8 cellular contexts compared by ENCODE assay signal in the genomic region with DNA sequence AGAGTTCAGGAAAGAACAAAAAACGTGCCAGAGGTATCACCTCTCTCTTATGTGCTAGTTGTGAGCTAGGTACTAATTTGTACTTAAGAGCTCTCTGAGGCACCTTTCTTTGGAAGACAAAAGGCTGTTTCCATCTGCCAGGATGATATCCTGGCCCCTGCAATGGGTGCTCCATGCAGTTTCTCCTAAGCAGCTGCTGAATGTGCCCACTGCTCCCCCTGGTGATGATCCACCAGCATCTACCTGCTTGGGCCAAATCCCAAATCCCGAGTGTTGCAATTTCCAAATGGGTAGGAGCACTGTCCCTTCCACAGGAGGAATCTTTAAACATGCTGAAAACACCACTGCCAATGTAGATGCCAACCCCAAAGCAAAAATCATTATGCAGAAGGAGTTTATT.
DNase-seq lines count a peak whose midpoint lies in the region; ATAC-seq lines count a peak whose summit lies in the region.

No MANE protein-coding gene starts in this region.

- H3K4me3 Mint-ChIP-seq in immature natural killer cell, result no peak overlapping the region

- no peak overlapping the region for H3K27ac Mint-ChIP-seq in immature natural killer cell

- ATAC-seq in esophagus mucosa (peak; percentile 64), HG03045 (IDR thresholded peaks at IDR 0.05; ENCODE audit: unreplicated experiment) (no peak), HG02852 (IDR thresholded peaks at IDR 0.05; ENCODE audit: unreplicated experiment) (no peak)

- peaks cover 0 to 11% (median 3%) of the 10 kb centered on the region in 3 donors for H3K36me3 Mint-ChIP-seq in immature natural killer cell

- peaks cover 17 to 23% of the 10 kb centered on the region in 2 donors for H3K4me1 Mint-ChIP-seq in immature natural killer cell

- DNase-seq in DMS153 (lab: John Stamatoyannopoulos, UW) (peak; percentile 16), DMS153 treated with DMSO at 0.1 percent for 48 hours (lab: John Stamatoyannopoulos, UW; ENCODE audit: unreplicated experiment) (no peak), NCI-H345 treated with DMSO at 0.1 percent for 48 hours (lab: John Stamatoyannopoulos, UW; ENCODE audit: unreplicated experiment) (peak; percentile 16), pons (ENCODE audit: low spot score) (peak; percentile 29), immature natural killer cell (no peak)

- H3K27me3 Mint-ChIP-seq in immature natural killer cell (ENCODE audit: low read depth in 3 of 3), result peaks cover 0 to 2% (median under 1%) of the 10 kb centered on the region in 3 donors

- H3K9me3 Mint-ChIP-seq in immature natural killer cell, result no peaks in the 10 kb centered on the region

Comparison
In these comparisons a context has a peak if more than half of its experiments do, and no peak if none do; other contexts are left out.
1. DNase-seq: peak in DMS153 (single experiment), NCI-H345 treated with DMSO at 0.1 percent for 48 hours (single experiment) and pons (single experiment); none in DMS153 treated with DMSO at 0.1 percent for 48 hours (single experiment) and immature natural killer cell (0 of 3).